In the genomic region with DNA sequence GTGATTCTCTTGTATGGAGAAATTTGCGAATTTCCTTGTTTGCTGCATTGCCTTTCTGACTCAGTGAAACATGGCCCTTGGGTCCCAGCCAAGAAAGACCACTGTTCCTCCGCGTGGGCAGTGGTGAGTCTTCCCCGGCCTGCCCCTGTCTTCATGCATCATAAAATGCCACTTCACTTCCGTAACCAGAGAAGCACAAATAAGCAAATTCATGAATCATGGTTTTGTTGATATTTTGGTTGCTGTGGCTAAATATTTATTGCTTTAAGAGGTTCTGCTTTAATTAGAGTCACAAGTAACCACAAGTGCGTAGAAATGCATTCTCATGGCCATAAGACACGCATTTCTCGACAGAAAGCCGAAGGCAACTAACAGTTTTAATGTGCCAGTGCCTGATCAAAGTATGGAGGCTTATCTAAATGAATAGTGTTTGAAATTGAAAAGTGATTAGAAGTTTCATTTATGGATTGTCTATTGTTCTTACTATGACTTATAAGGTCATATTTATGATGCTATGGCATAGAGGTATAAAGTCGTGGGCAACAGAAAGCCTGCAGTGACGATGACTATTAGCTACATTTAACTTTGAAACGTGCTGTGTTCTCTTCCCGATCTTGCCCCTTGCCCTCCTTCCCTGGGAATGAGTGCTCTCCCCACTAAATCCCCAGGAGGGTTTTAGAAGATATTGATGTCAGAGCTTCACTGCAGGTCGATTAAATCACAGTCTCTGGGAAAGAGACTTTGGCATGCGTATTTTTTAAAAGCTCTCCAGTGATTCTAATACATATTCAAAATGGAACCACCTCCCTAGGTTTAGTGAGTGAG, we compare ENCODE assay signal across 9 cellular contexts.
DNase-seq lines count a peak whose midpoint lies in the region; ATAC-seq and TF ChIP-seq lines count a peak whose summit lies in the region.
"Had no signal": no experiment of that assay in that cellular context is flagged by ENCODE, and none has a peak within 500 bp of the region (broad histone marks: within the 10 kb centered on the region; RNA-seq: fewer than 3 reads in every experiment).

No MANE protein-coding gene starts in this region.

- no peak overlapping the region for H3K4me3 Mint-ChIP-seq in activated B cell treated with CpG ODN at 0.5 μM for 24 hours
- H3K4me3 Mint-ChIP-seq: activated naive CD8-positive, alpha-beta T cell had no signal

- POLR2A ChIA-PET in activated B cell treated with CpG ODN at 0.5 μM for 24 hours (lab: Charles Lee) = no interaction called here

- H3K27me3 Mint-ChIP-seq in activated B cell treated with CpG ODN at 0.5 μM for 24 hours = peaks cover 8% of the 10 kb centered on the region
- H3K27me3 Mint-ChIP-seq: activated naive CD8-positive, alpha-beta T cell had no signal

- no peak overlapping the region for H3K4me3 ChIP-seq in ACC112 (ENCODE audit: low read depth, low read length)

- CTCF ChIA-PET in activated B cell treated with CpG ODN at 0.5 μM for 24 hours (lab: Charles Lee) = no interaction called here

- DNase-seq in EH (ENCODE audit: low read depth) (peak; percentile 94), activated B cell treated with CpG ODN at 0.5 μM for 24 hours (no peak), left kidney (ENCODE audit: low read depth, low spot score) (peak; percentile 87), 8988T (no peak)
- DNase-seq in activated effector memory CD4-positive, alpha-beta T cell treated with anti-CD3 and anti-CD28 coated beads, Interleukin-2, amount 50 U/mL, for 16 hours = no peak

- TF ChIP-seq CTCF in activated B cell treated with CpG ODN at 0.5 μM for 24 hours (IDR thresholded peaks at IDR 0.05) = no peak

- no peaks in the 10 kb centered on the region for H3K27me3 ChIP-seq in ACC112 (ENCODE audit: insufficient read depth, low read length)

- H3K79me2 ChIP-seq in ACC112 (ENCODE audit: control insufficient read depth, insufficient read depth, low read length, unreplicated experiment) = no peaks in the 10 kb centered on the region

- ATAC-seq in activated B cell treated with CpG ODN at 0.5 μM for 24 hours (ENCODE audit: low read depth) = peak; percentile 34
- ATAC-seq in HG03378 (IDR thresholded peaks at IDR 0.05; ENCODE audit: unreplicated experiment) = no peak
- ATAC-seq in HG03159 (IDR thresholded peaks at IDR 0.05; ENCODE audit: unreplicated experiment) = no peak

- H3K27ac Mint-ChIP-seq in activated B cell treated with CpG ODN at 0.5 μM for 24 hours = no peak overlapping the region
- H3K27ac Mint-ChIP-seq: activated naive CD8-positive, alpha-beta T cell had no signal

- H3K4me1 ChIP-seq in ACC112 (ENCODE audit: control insufficient read depth, insufficient read depth, low read length, unreplicated experiment) = peaks cover 71% of the 10 kb centered on the region

- H3K36me3 ChIP-seq in ACC112 (ENCODE audit: insufficient read depth, low read length) = no peaks in the 10 kb centered on the region

- H3K4me1 Mint-ChIP-seq in activated B cell treated with CpG ODN at 0.5 μM for 24 hours = no peaks in the 10 kb centered on the region

- no peak overlapping the region for H2AFZ ChIP-seq in ACC112 (ENCODE audit: low read length, unreplicated experiment)

- intact Hi-C loops in activated B cell treated with CpG ODN at 0.5 μM for 24 hours (cut with micrococcal nuclease) = no loop called here

- no peaks in the 10 kb centered on the region for H3K36me3 Mint-ChIP-seq in activated B cell treated with CpG ODN at 0.5 μM for 24 hours (ENCODE audit: low read depth)

- H3K27ac ChIP-seq in ACC112 (ENCODE audit: low read depth, low read length) = peak overlapping the region; percentile 95

- H3K9me3 Mint-ChIP-seq in activated B cell treated with CpG ODN at 0.5 μM for 24 hours = no peaks in the 10 kb centered on the region

Comparison
In these comparisons a context has a peak if more than half of its experiments do, and no peak if none do; other contexts are left out.
1. DNase-seq: peak in EH (single experiment) and left kidney (single experiment); none in activated B cell treated with CpG ODN at 0.5 μM for 24 hours (single experiment), activated effector memory CD4-positive, alpha-beta T cell treated with anti-CD3 and anti-CD28 coated beads, Interleukin-2, amount 50 U/mL, for 16 hours (single experiment) and 8988T (single experiment).